ENCODE assay signal across 18 cellular contexts in the genomic region with DNA sequence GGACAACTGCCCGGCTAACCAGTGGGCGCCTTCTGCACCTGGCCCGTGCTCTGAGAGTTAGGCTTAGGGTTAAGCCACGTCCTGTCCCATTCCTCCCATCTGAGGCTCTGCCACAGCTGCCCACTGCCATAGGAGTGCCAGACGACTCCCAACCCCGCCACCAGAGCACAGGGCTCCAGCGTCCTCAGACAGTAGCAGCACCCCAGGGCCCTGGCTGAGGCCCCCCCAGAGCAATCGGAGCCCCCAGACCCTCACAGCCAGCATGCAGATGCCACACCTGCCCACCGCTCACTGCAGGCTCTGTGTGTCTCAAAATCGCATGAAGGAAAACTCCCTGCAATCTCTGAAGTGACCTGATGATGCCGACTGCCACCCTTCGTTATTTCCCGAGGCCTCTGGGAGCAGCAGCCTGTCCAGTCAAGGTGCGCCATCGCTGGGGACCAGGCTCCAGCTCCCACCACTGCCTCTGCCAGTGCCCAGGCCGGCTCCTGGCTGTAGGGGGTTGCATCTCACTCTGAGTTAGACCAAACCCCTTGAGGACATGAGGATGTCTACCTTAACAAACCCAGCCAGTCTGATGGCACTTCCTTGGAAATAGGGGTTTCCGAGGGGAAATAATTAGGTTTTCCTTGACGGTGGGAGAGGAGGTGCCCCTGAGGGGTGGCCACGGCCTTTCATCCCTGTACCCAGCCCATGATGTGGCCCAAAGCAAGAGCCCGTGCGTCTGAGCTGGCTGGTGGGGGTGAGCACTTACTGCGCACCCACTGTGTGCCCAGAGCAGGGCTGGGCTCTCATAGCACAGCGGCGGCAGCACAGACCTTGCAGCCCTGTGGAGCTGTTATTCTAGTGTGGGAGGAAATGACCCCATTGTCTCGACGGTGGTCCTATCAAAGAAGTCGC. TPM values are rescaled to one million over a fixed set of nuclear protein-coding genes. Genes with fewer than 3 reads are reported as not detected.
DNase-seq lines count a peak whose midpoint lies in the region; ATAC-seq and TF ChIP-seq lines count a peak whose summit lies in the region.
"Had no signal": no experiment of that assay in that cellular context is flagged by ENCODE, and none has a peak within 500 bp of the region (broad histone marks: within the 10 kb centered on the region; RNA-seq: fewer than 3 reads in every experiment).

No MANE protein-coding gene starts in this region.

- no peak overlapping the region for H2AFZ ChIP-seq in hepatocyte

- intact Hi-C loops in spleen (cut with DNase I; ENCODE audit: low total_unique reads) = loop anchor here (5.0 kb wide), 2 partner anchors 78 to 188 kb away; a partner anchor contains a TSS
- intact Hi-C loops in body of pancreas (cut with DNase I) = loop anchor here (10.0 kb wide), 1 partner anchor 335 kb away; no protein-coding TSS in a partner anchor

- H3K27me3 ChIP-seq in hepatocyte = no peaks in the 10 kb centered on the region
- peaks cover 0 to 30% (median 8%) of the 10 kb centered on the region in 7 donors for H3K27me3 ChIP-seq in spleen (replicated peaks in 1 of 7)
- H3K27me3 ChIP-seq in body of pancreas = peaks cover 0 to 10% of the 10 kb centered on the region in 2 donors
- H3K27me3 ChIP-seq: Peyer's patch had no signal

- no peak overlapping the region for H3K4me2 ChIP-seq in hepatocyte
- H3K4me2 ChIP-seq: KMS-11 had no signal

- H3K27ac ChIP-seq in hepatocyte (no peak overlapping the region), spleen (no peak overlapping the region), body of pancreas (no peak overlapping the region)
- H3K27ac ChIP-seq: ascending aorta, heart right ventricle, KMS-11, Peyer's patch, psoas muscle had no signal

- H3K36me3 Mint-ChIP-seq in T-helper 17 cell (ENCODE audit: low read depth) = no peaks in the 10 kb centered on the region

- peaks cover 7% of the 10 kb centered on the region for H3K4me1 Mint-ChIP-seq in T-helper 17 cell

- no peaks in the 10 kb centered on the region for H3K9me3 ChIP-seq in T-helper 17 cell (ENCODE audit: control insufficient read depth, low read length, poor library complexity, severe bottlenecking)
- H3K9me3 ChIP-seq in hepatocyte (ENCODE audit: low read depth) = no peaks in the 10 kb centered on the region
- no peaks in the 10 kb centered on the region for H3K9me3 ChIP-seq in spleen
- no peaks in the 10 kb centered on the region for H3K9me3 ChIP-seq in body of pancreas
- H3K9me3 ChIP-seq: ascending aorta, heart right ventricle, Peyer's patch, psoas muscle had no signal

- H3K9me2 ChIP-seq in hepatocyte (replicated peaks; ENCODE audit: insufficient read depth) = no peaks in the 10 kb centered on the region

- no peak overlapping the region for H3K4me3 ChIP-seq in hepatocyte
- H3K4me3 ChIP-seq in spleen = no peak overlapping the region
- no peak overlapping the region for H3K4me3 ChIP-seq in body of pancreas
- H3K4me3 ChIP-seq: ascending aorta, heart right ventricle, Peyer's patch, psoas muscle had no signal

- DNase-seq in activated CD8-positive, alpha-beta memory T cell treated with anti-CD3 and anti-CD28 coated beads for 24 hours = peak; percentile 28
- DNase-seq in activated CD8-positive, alpha-beta memory T cell treated with anti-CD3 and anti-CD28 coated beads, Interleukin-2, amount 50 U/mL, for 4 hours = no peak
- DNase-seq in T-helper 17 cell = no peak
- peak; percentile 5 for DNase-seq in hepatocyte (ENCODE audit: low spot score)
- DNase-seq in spleen = peak; percentile 63
- no peak for DNase-seq in MV-4-11 (lab: John Stamatoyannopoulos, UW)
- DNase-seq in body of pancreas = no peak
- DNase-seq in HK-2 (ENCODE audit: unreplicated experiment) = no peak
- DNase-seq: activated CD4-positive, alpha-beta T cell treated with anti-CD3 and anti-CD28 coated beads for 48 hours; activated naive CD4-positive, alpha-beta T cell treated with Interleukin-2 at 50 U/mL for 16 hours; heart right ventricle; mesendoderm; NCI-H187 treated with DMSO at 0.1 percent for 48 hours had no signal

- no peak for ATAC-seq in T-helper 17 cell
- ATAC-seq in body of pancreas = no peak
- ATAC-seq: psoas muscle had no signal

- 90% methylated on average over 26 of the region's 27 CpGs for WGBS in hepatocyte (ENCODE audit: low lambda C conversion rate, missing lambda C conversion rate)
- WGBS in spleen, 5 donors = 79 to 88% (median 82%) methylated on average over 10 to 27 of the region's 27 CpGs
- 74 to 75% methylated on average over 20 to 26 of the region's 27 CpGs for WGBS in body of pancreas, 2 donors

- no peak overlapping the region for H3K4me3 Mint-ChIP-seq in T-helper 17 cell
- H3K4me3 Mint-ChIP-seq: nephron had no signal

- H3K27me3 Mint-ChIP-seq in T-helper 17 cell = peaks cover 15% of the 10 kb centered on the region

- H3K79me2 ChIP-seq in hepatocyte = no peaks in the 10 kb centered on the region

- TF ChIP-seq POLR2A in spleen (IDR thresholded peaks at IDR 0.05) (no peak), body of pancreas (IDR thresholded peaks at IDR 0.05) (no peak)

- H3K36me3 ChIP-seq in hepatocyte (replicated peaks; ENCODE audit: insufficient read depth, low read depth) (no peaks in the 10 kb centered on the region), spleen (no peaks in the 10 kb centered on the region), body of pancreas (replicated peaks in 1 of 2; ENCODE audit: insufficient read depth in 1 of 2, low read depth in 2 of 2) (no peaks in the 10 kb centered on the region)
- H3K36me3 ChIP-seq: ascending aorta, heart right ventricle, Peyer's patch had no signal

- H4K20me1 ChIP-seq in hepatocyte (ENCODE audit: insufficient read depth, poor library complexity, severe bottlenecking) = no peaks in the 10 kb centered on the region

- TF ChIP-seq CTCF in hepatocyte (IDR thresholded peaks at IDR 0.05; ENCODE audit: poor library complexity) = no peak
- TF ChIP-seq CTCF in spleen (IDR thresholded peaks at IDR 0.05 in 8 of 11, conservative IDR thresholded peaks at IDR 0.05 in 3 of 11) = no peak
- no peak for TF ChIP-seq CTCF in body of pancreas (IDR thresholded peaks at IDR 0.05)

- H3K27ac Mint-ChIP-seq in T-helper 17 cell = peak overlapping the region; percentile 45
- H3K27ac Mint-ChIP-seq: nephron had no signal

- H3K4me1 ChIP-seq in hepatocyte (ENCODE audit: insufficient read depth) (no peaks in the 10 kb centered on the region), spleen (peaks cover 0 to 7% (median 5%) of the 10 kb centered on the region in 6 donors), body of pancreas (peaks cover 6% of the 10 kb centered on the region)
- H3K4me1 ChIP-seq: ascending aorta, psoas muscle had no signal

RNA-seq across cellular contexts. Expression of a gene that starts 58.0 kb away (rescaled TPM):
- total RNA-seq in T-helper 17 cell (10 to 100 TPM; 10.8 to 15.3 TPM), hepatocyte (39.6 and 42.4 TPM in 2 replicates), spleen (100 to 1,000 TPM in 1 of 7 donors, 10 to 100 TPM in 6; 64.5 to 119 (median 84.1) TPM), body of pancreas (10 to 100 TPM; 32.3 to 58.9 TPM)
- polyA plus RNA-seq in hepatocyte (62.4 and 64.9 TPM in 2 replicates), spleen (10 to 100 TPM; 44.1 to 57.0 (median 45.4) TPM)

Comparison
In these comparisons a context has a peak if more than half of its experiments do, and no peak if none do; other contexts are left out.
1. DNase-seq: peak in activated CD8-positive, alpha-beta memory T cell treated with anti-CD3 and anti-CD28 coated beads for 24 hours (single experiment), hepatocyte (single experiment) and spleen (single experiment); none in activated CD8-positive, alpha-beta memory T cell treated with anti-CD3 and anti-CD28 coated beads, Interleukin-2, amount 50 U/mL, for 4 hours (single experiment), T-helper 17 cell (0 of 3), MV-4-11 (single experiment), body of pancreas (0 of 4) and HK-2 (single experiment).